ENCODE assay signal across 1 cellular context in genomic region chr17:78669256-78669974, GRCh38.
TF ChIP-seq lines count a peak whose summit lies in the region.

No MANE protein-coding gene starts in this region.

TF ChIP-seq in GM23338, 12 proteins besides CTCF, POLR2A, EP300 and RAD21:
- no peak for TF ChIP-seq EZH2phosphoT487 (IDR thresholded peaks at IDR 0.05; ENCODE audit: unreplicated experiment)
- TF ChIP-seq NANOG (IDR thresholded peaks at IDR 0.05; ENCODE audit: borderline replicate concordance) = no peak
- no peak for TF ChIP-seq ZNF114 (CRISPR knock-in tag; IDR thresholded peaks at IDR 0.05)
- TF ChIP-seq STAT1 (IDR thresholded peaks at IDR 0.05; ENCODE audit: unreplicated experiment) = no peak
- TF ChIP-seq JUNB (IDR thresholded peaks at IDR 0.05; ENCODE audit: unreplicated experiment) = no peak
- TF ChIP-seq ZNF331 (CRISPR knock-in tag; IDR thresholded peaks at IDR 0.05; ENCODE audit: low read depth) = no peak
- TF ChIP-seq, protein P1, sequence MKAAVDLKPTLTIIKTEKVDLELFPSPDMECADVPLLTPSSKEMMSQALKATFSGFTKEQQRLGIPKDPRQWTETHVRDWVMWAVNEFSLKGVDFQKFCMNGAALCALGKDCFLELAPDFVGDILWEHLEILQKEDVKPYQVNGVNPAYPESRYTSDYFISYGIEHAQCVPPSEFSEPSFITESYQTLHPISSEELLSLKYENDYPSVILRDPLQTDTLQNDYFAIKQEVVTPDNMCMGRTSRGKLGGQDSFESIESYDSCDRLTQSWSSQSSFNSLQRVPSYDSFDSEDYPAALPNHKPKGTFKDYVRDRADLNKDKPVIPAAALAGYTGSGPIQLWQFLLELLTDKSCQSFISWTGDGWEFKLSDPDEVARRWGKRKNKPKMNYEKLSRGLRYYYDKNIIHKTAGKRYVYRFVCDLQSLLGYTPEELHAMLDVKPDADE (IDR thresholded peaks at IDR 0.05) = no peak
- TF ChIP-seq EZH2 (IDR thresholded peaks at IDR 0.05; ENCODE audit: low read depth, unreplicated experiment) = no peak
- TF ChIP-seq REST (IDR thresholded peaks at IDR 0.05; ENCODE audit: unreplicated experiment) = no peak
- TF ChIP-seq POLR2AphosphoS5 (IDR thresholded peaks at IDR 0.05; ENCODE audit: low read depth) = no peak
- no peak for TF ChIP-seq CREB1 (CRISPR knock-in tag; IDR thresholded peaks at IDR 0.05; ENCODE audit: low read depth)
- TF ChIP-seq, protein P2, sequence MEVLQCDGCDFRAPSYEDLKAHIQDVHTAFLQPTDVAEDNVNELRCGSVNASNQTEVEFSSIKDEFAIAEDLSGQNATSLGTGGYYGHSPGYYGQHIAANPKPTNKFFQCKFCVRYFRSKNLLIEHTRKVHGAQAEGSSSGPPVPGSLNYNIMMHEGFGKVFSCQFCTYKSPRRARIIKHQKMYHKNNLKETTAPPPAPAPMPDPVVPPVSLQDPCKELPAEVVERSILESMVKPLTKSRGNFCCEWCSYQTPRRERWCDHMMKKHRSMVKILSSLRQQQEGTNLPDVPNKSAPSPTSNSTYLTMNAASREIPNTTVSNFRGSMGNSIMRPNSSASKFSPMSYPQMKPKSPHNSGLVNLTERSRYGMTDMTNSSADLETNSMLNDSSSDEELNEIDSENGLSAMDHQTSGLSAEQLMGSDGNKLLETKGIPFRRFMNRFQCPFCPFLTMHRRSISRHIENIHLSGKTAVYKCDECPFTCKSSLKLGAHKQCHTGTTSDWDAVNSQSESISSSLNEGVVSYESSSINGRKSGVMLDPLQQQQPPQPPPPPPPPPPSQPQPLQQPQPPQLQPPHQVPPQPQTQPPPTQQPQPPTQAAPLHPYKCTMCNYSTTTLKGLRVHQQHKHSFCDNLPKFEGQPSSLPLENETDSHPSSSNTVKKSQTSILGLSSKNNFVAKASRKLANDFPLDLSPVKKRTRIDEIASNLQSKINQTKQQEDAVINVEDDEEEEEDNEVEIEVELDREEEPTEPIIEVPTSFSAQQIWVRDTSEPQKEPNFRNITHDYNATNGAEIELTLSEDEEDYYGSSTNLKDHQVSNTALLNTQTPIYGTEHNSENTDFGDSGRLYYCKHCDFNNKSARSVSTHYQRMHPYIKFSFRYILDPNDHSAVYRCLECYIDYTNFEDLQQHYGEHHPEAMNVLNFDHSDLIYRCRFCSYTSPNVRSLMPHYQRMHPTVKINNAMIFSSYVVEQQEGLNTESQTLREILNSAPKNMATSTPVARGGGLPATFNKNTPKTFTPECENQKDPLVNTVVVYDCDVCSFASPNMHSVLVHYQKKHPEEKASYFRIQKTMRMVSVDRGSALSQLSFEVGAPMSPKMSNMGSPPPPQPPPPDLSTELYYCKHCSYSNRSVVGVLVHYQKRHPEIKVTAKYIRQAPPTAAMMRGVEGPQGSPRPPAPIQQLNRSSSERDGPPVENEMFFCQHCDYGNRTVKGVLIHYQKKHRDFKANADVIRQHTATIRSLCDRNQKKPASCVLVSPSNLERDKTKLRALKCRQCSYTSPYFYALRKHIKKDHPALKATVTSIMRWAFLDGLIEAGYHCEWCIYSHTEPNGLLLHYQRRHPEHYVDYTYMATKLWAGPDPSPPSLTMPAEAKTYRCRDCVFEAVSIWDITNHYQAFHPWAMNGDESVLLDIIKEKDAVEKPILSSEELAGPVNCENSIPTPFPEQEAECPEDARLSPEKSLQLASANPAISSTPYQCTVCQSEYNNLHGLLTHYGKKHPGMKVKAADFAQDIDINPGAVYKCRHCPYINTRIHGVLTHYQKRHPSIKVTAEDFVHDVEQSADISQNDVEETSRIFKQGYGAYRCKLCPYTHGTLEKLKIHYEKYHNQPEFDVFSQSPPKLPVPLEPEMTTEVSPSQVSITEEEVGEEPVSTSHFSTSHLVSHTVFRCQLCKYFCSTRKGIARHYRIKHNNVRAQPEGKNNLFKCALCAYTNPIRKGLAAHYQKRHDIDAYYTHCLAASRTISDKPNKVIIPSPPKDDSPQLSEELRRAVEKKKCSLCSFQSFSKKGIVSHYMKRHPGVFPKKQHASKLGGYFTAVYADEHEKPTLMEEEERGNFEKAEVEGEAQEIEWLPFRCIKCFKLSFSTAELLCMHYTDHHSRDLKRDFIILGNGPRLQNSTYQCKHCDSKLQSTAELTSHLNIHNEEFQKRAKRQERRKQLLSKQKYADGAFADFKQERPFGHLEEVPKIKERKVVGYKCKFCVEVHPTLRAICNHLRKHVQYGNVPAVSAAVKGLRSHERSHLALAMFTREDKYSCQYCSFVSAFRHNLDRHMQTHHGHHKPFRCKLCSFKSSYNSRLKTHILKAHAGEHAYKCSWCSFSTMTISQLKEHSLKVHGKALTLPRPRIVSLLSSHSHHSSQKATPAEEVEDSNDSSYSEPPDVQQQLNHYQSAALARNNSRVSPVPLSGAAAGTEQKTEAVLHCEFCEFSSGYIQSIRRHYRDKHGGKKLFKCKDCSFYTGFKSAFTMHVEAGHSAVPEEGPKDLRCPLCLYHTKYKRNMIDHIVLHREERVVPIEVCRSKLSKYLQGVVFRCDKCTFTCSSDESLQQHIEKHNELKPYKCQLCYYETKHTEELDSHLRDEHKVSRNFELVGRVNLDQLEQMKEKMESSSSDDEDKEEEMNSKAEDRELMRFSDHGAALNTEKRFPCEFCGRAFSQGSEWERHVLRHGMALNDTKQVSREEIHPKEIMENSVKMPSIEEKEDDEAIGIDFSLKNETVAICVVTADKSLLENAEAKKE (CRISPR knock-in tag; IDR thresholded peaks at IDR 0.05) = no peak
